27 cellular contexts compared by ENCODE assay signal in genomic region chr16:89103781-89104180, GRCh38. TPM values are rescaled to one million over a fixed set of nuclear protein-coding genes. Genes with fewer than 3 reads are reported as not detected.
DNase-seq lines count a peak whose midpoint lies in the region; ATAC-seq, FAIRE-seq and TF ChIP-seq lines count a peak whose summit lies in the region.
"Had no signal": no experiment of that assay in that cellular context is flagged by ENCODE, and none has a peak within 500 bp of the region (broad histone marks: within the 10 kb centered on the region; RNA-seq: fewer than 3 reads in every experiment).

No MANE protein-coding gene starts in this region.

- H3K27ac Mint-ChIP-seq in stimulated activated effector memory CD8-positive, alpha-beta T cell treated with anti-CD3 and anti-CD28 coated beads, Interleukin-12 subunit alpha, Interleukin-12 subunit beta, amount 100 ng/mL, for 72 hours: peak overlapping the region; percentile 63
- no peak overlapping the region for H3K27ac Mint-ChIP-seq in activated naive CD4-positive, alpha-beta T cell treated with anti-CD3 and anti-CD28 coated beads, Interleukin-2, amount 10 ng/mL, durations not matched to agents 7 days and 5 days
- H3K27ac Mint-ChIP-seq: CD8-positive, alpha-beta T cell had no signal

- no peaks in the 10 kb centered on the region for H3K27me3 Mint-ChIP-seq in activated naive CD4-positive, alpha-beta T cell treated with anti-CD3 and anti-CD28 coated beads, Interleukin-2, amount 10 ng/mL, durations not matched to agents 7 days and 5 days

- intact Hi-C loops in left cardiac atrium (cut with DNase I) (no loop called here), GM12878 (cut with micrococcal nuclease; ENCODE audit: unreplicated experiment) (no loop called here), lower lobe of right lung (cut with DNase I) (no loop called here)

- DNase-seq in left cardiac atrium (peak; percentile 6), right atrium auricular region (ENCODE audit: low spot score) (no peak), GM12878 (ENCODE audit: low read depth, low spot score) (no peak), lower lobe of right lung (peak; percentile 34), hepatic stellate cell (ENCODE audit: low spot score) (no peak)
- no peak for DNase-seq in stimulated activated effector memory CD8-positive, alpha-beta T cell treated with anti-CD3 and anti-CD28 coated beads, Interleukin-12 subunit alpha, Interleukin-12 subunit beta, amount 100 ng/mL, for 72 hours (ENCODE audit: low spot score in 2 of 2)
- no peak for DNase-seq in activated naive CD4-positive, alpha-beta T cell treated with anti-CD3 and anti-CD28 coated beads, Interleukin-2, amount 10 ng/mL, durations not matched to agents 7 days and 5 days
- DNase-seq: 8988T, C1 segment of cervical spinal cord, DMS 273 treated with DMSO at 0.1 percent for 48 hours, DMS79, EL, GDM1, H7, IMR-90, NCI-H1048, NCI-H1694, NCI-H2029 treated with DMSO at 0.1 percent for 48 hours, NCI-H2227 treated with DMSO at 0.1 percent for 48 hours, SIG-M5 had no signal

- TF ChIP-seq POLR2A in GM12878 (IDR thresholded peaks at IDR 0.05; ENCODE audit: low read depth, low read length): peak; percentile 26; the same call in 1 of the 2 replicates

- H4K20me1 ChIP-seq in GM12878 (ENCODE audit: control insufficient read depth, insufficient read depth): no peaks in the 10 kb centered on the region

- POLR2A ChIA-PET in GM12878 (lab: Charles Lee): interaction anchor here (1.8 kb wide), 1 partner anchor 135 kb away, joined by 4 read pairs; no protein-coding TSS in a partner anchor

- ATAC-seq in left cardiac atrium: no peak
- ATAC-seq in GM12878: no peak
- no peak for ATAC-seq in lower lobe of right lung
- no peak for ATAC-seq in stimulated activated effector memory CD8-positive, alpha-beta T cell treated with anti-CD3 and anti-CD28 coated beads, Interleukin-12 subunit alpha, Interleukin-12 subunit beta, amount 100 ng/mL, for 72 hours
- ATAC-seq in HG03520 (IDR thresholded peaks at IDR 0.05; ENCODE audit: unreplicated experiment): no peak
- ATAC-seq: CD8-positive, alpha-beta T cell had no signal

- H2AFZ ChIP-seq in GM12878 (ENCODE audit: control insufficient read depth, low read depth, low read length): no peak overlapping the region

- H3K4me1 ChIP-seq in right atrium auricular region (peaks cover 0 to 2% of the 10 kb centered on the region in 2 donors), GM12878 (ENCODE audit: control insufficient read depth, insufficient read depth, low read length) (peaks cover 10% of the 10 kb centered on the region), lower lobe of right lung (no peaks in the 10 kb centered on the region)

- TF ChIP-seq RAD21 in GM12878 (IDR thresholded peaks at IDR 0.05; ENCODE audit: insufficient read depth, low read depth, low read length): no peak

- TF ChIP-seq CTCF in right atrium auricular region (IDR thresholded peaks at IDR 0.05): no peak
- no peak for TF ChIP-seq CTCF in GM12878 (IDR thresholded peaks at IDR 0.05 in 2 of 3, conservative IDR thresholded peaks at IDR 0.05 in 1 of 3; ENCODE audit: control insufficient read depth in 2 of 3, extremely low read depth in 1 of 3, insufficient read depth in 1 of 3, low read depth in 3 of 3, low read length in 3 of 3)
- no peak for TF ChIP-seq CTCF in lower lobe of right lung (IDR thresholded peaks at IDR 0.05)

- peaks cover 11% of the 10 kb centered on the region for H3K79me2 ChIP-seq in GM12878 (ENCODE audit: control insufficient read depth, insufficient read depth, low read length)

- H3K4me3 Mint-ChIP-seq in stimulated activated effector memory CD8-positive, alpha-beta T cell treated with anti-CD3 and anti-CD28 coated beads, Interleukin-12 subunit alpha, Interleukin-12 subunit beta, amount 100 ng/mL, for 72 hours: no peak overlapping the region
- H3K4me3 Mint-ChIP-seq in activated naive CD4-positive, alpha-beta T cell treated with anti-CD3 and anti-CD28 coated beads, Interleukin-2, amount 10 ng/mL, durations not matched to agents 7 days and 5 days: no peak overlapping the region
- H3K4me3 Mint-ChIP-seq: CD8-positive, alpha-beta T cell had no signal

- no TSS peak for BruUV-seq in GM12878 (replicated peaks; lab: Mats Ljungman, UMichigan)

- H3K36me3 Mint-ChIP-seq in stimulated activated effector memory CD8-positive, alpha-beta T cell treated with anti-CD3 and anti-CD28 coated beads, Interleukin-12 subunit alpha, Interleukin-12 subunit beta, amount 100 ng/mL, for 72 hours: peaks cover 81% of the 10 kb centered on the region
- H3K36me3 Mint-ChIP-seq in activated naive CD4-positive, alpha-beta T cell treated with anti-CD3 and anti-CD28 coated beads, Interleukin-2, amount 10 ng/mL, durations not matched to agents 7 days and 5 days: peaks cover 72% of the 10 kb centered on the region

- WGBS in GM12878 (ENCODE audit: insufficient coverage, insufficient replicate concordance, low lambda C conversion rate, missing lambda C conversion rate): 89% methylated on average over 16 of the region's 16 CpGs

- no peak for FAIRE-seq in GM12878 (lab: Jason Lieb, UNC)
- FAIRE-seq: GM12892, GM19239 had no signal

- H3K4me3 ChIP-seq in right atrium auricular region: no peak overlapping the region
- no peak overlapping the region for H3K4me3 ChIP-seq in GM12878
- H3K4me3 ChIP-seq in lower lobe of right lung: no peak overlapping the region
- H3K4me3 ChIP-seq: SK-N-MC had no signal

- no peak overlapping the region for H3K9ac ChIP-seq in GM12878 (ENCODE audit: control insufficient read depth, insufficient read depth, low read length)
- H3K9ac ChIP-seq: KMS-11 had no signal

- H3K4me2 ChIP-seq in GM12878 (ENCODE audit: control insufficient read depth, insufficient read depth): no peak overlapping the region
- H3K4me2 ChIP-seq: KMS-11 had no signal

- RAD21 ChIA-PET in GM12878 (lab: Charles Lee; ENCODE audit: unreplicated experiment): no interaction called here

- H3K27ac ChIP-seq in right atrium auricular region (no peak overlapping the region), GM12878 (ENCODE audit: control insufficient read depth, insufficient read depth) (no peak overlapping the region), lower lobe of right lung (no peak overlapping the region)
- H3K27ac ChIP-seq: KMS-11, RWPE1, SK-N-MC had no signal

- in situ Hi-C loops in GM12878 (cut with MboI): no loop called here

- CTCF ChIA-PET in GM12878 (lab: Yijun Ruan, JAX): no interaction called here
- CTCF ChIA-PET in activated naive CD4-positive, alpha-beta T cell treated with anti-CD3 and anti-CD28 coated beads, Interleukin-2, amount 10 ng/mL, durations not matched to agents 7 days and 5 days (lab: Charles Lee): no interaction called here

- H3K36me3 ChIP-seq in right atrium auricular region (peaks cover 32% of the 10 kb centered on the region), GM12878 (ENCODE audit: control insufficient read depth in 2 of 2, insufficient read depth in 2 of 2, low read length in 1 of 2) (peaks cover 20 to 39% of the 10 kb centered on the region in 2 experiments; a peak in 3 of 4 replicates), lower lobe of right lung (peaks cover 93% of the 10 kb centered on the region)

- H3K4me1 Mint-ChIP-seq in stimulated activated effector memory CD8-positive, alpha-beta T cell treated with anti-CD3 and anti-CD28 coated beads, Interleukin-12 subunit alpha, Interleukin-12 subunit beta, amount 100 ng/mL, for 72 hours: peaks cover 55% of the 10 kb centered on the region
- H3K4me1 Mint-ChIP-seq in activated naive CD4-positive, alpha-beta T cell treated with anti-CD3 and anti-CD28 coated beads, Interleukin-2, amount 10 ng/mL, durations not matched to agents 7 days and 5 days: peaks cover 49% of the 10 kb centered on the region

- SMC1A ChIA-PET in GM12878 (lab: Charles Lee; ENCODE audit: uncharacterized antibody, unreplicated experiment): interaction anchor here (0.9 kb wide), 1 partner anchor 226 kb away, joined by 3 read pairs; no protein-coding TSS in a partner anchor

- no peaks in the 10 kb centered on the region for H3K9me3 Mint-ChIP-seq in stimulated activated effector memory CD8-positive, alpha-beta T cell treated with anti-CD3 and anti-CD28 coated beads, Interleukin-12 subunit alpha, Interleukin-12 subunit beta, amount 100 ng/mL, for 72 hours
- no peaks in the 10 kb centered on the region for H3K9me3 Mint-ChIP-seq in activated naive CD4-positive, alpha-beta T cell treated with anti-CD3 and anti-CD28 coated beads, Interleukin-2, amount 10 ng/mL, durations not matched to agents 7 days and 5 days
- H3K9me3 Mint-ChIP-seq: CD8-positive, alpha-beta T cell had no signal

- no peak for TF ChIP-seq EP300 in GM12878 (IDR thresholded peaks at IDR 0.05; ENCODE audit: borderline replicate concordance in 1 of 2, control insufficient read depth in 1 of 2, low read depth in 2 of 2, low read length in 2 of 2)

- no peaks in the 10 kb centered on the region for H3K27me3 ChIP-seq in right atrium auricular region
- no peaks in the 10 kb centered on the region for H3K27me3 ChIP-seq in GM12878 (replicated peaks in 1 of 2; ENCODE audit: control insufficient read depth in 2 of 2, insufficient read depth in 2 of 2, low read length in 1 of 2)
- no peaks in the 10 kb centered on the region for H3K27me3 ChIP-seq in lower lobe of right lung (ENCODE audit: low read depth)

- H3K9me3 ChIP-seq in right atrium auricular region (no peaks in the 10 kb centered on the region), GM12878 (replicated peaks; ENCODE audit: control insufficient read depth, insufficient read depth, low read length) (no peaks in the 10 kb centered on the region), lower lobe of right lung (no peaks in the 10 kb centered on the region)

TF ChIP-seq in GM12878, 131 proteins besides CTCF, POLR2A, EP300 and RAD21 (continues in another document):
- TF ChIP-seq JUNB (IDR thresholded peaks at IDR 0.05) (no peak), SMC3 (IDR thresholded peaks at IDR 0.05; ENCODE audit: borderline replicate concordance, low read length) (no peak)

RNA-seq across cellular contexts. Expression of gene ACSF3, which starts 10.1 kb away (rescaled TPM):
- total RNA-seq in left cardiac atrium (10 to 100 TPM; 14.9 to 16.2 TPM), right atrium auricular region (10 to 100 TPM; 13.4 to 15.9 TPM), GM12878 (2014; rRNA removed) (30.9 and 32.8 TPM in 2 replicates), GM12878 (2014; rRNA removed; fragmentation: Illumina TruSeq; extraction: Trizol) (18.5 and 20.7 TPM in 2 replicates), GM12878 (2021) (36.1 and 43.8 TPM in 2 replicates), lower lobe of right lung (31.7 TPM)
- 60.4 and 72.7 TPM in 2 replicates for total RNA-seq in GM12878 (2013; cell fraction: nucleolus; rRNA removed)
- 7.5 TPM for polyA plus RNA-seq in GM12878 (2011; ENCODE audit: low read depth)
- polyA plus RNA-seq in GM12878 (2011; rRNA removed) (15.1 and 17.8 TPM in 2 replicates), GM12878 (2014; fragmentation: Illumina TruSeq; extraction: Trizol) (15.6 and 16.9 TPM in 2 replicates), GM12878 (2014; fragmentation: Nextera tagmentation; extraction: Ambion mirVana) (1 to 10 TPM; 1.0 to 3.5 TPM), GM12878 (2014; rRNA removed) (36.8 and 39.3 TPM in 2 replicates), GM12878 (2016; fragmentation: Nextera tagmentation; extraction: Ambion mirVana) (10 to 100 TPM; 35.0 to 44.4 TPM)
- polyA plus RNA-seq in GM12878 (2011; cell fraction: cytosol; rRNA removed): 18.1 and 23.3 TPM in 2 replicates
- polyA plus RNA-seq in GM12878 (2011; cell fraction: nucleus; rRNA removed): 28.8 and 39.9 TPM in 2 replicates
- 23.9 and 24.2 TPM in 2 replicates for polyA plus RNA-seq in GM12878 (2012)
- 16.5 and 25.4 TPM in 2 replicates for polyA minus RNA-seq in GM12878 (2011; rRNA and poly(A)+ RNA removed)
- 18.8 and 21.5 TPM in 2 replicates for polyA minus RNA-seq in GM12878 (2011; cell fraction: cytosol; rRNA and poly(A)+ RNA removed)
- polyA minus RNA-seq in GM12878 (2011; cell fraction: nucleus; rRNA and poly(A)+ RNA removed): 13.2 and 18.4 TPM in 2 replicates

Comparison
In these comparisons a context has a peak if more than half of its experiments do, and no peak if none do; other contexts are left out.
1. DNase-seq: peak in left cardiac atrium (single experiment) and lower lobe of right lung (single experiment); none in right atrium auricular region (single experiment), GM12878 (single experiment), stimulated activated effector memory CD8-positive, alpha-beta T cell treated with anti-CD3 and anti-CD28 coated beads, Interleukin-12 subunit alpha, Interleukin-12 subunit beta, amount 100 ng/mL, for 72 hours (0 of 2), activated naive CD4-positive, alpha-beta T cell treated with anti-CD3 and anti-CD28 coated beads, Interleukin-2, amount 10 ng/mL, durations not matched to agents 7 days and 5 days (single experiment) and hepatic stellate cell (single experiment).